ENCODE assay signal across 18 cellular contexts in genomic region chr14:82449926-82450325, GRCh38.
DNase-seq lines count a peak whose midpoint lies in the region; ATAC-seq lines count a peak whose summit lies in the region.
"Had no signal": no experiment of that assay in that cellular context is flagged by ENCODE, and none has a peak within 500 bp of the region (broad histone marks: within the 10 kb centered on the region; RNA-seq: fewer than 3 reads in every experiment).

No MANE protein-coding gene starts in this region.

- no peaks in the 10 kb centered on the region for H3K79me1 ChIP-seq in mesendoderm (ENCODE audit: low read length)

- no peak overlapping the region for H3K18ac ChIP-seq in mesendoderm (ENCODE audit: low read length)

- H3K4me1 ChIP-seq in adipocyte (ENCODE audit: control insufficient read depth, insufficient read depth, low read length) (peaks cover 14% of the 10 kb centered on the region), mesendoderm (ENCODE audit: control insufficient read depth, low read depth, low read length) (no peaks in the 10 kb centered on the region)
- H3K4me1 ChIP-seq: BE2C had no signal

- H2AK5ac ChIP-seq in mesendoderm (ENCODE audit: low read length): no peak overlapping the region

- H4K8ac ChIP-seq in mesendoderm (ENCODE audit: low read depth, low read length): no peak overlapping the region

- no peaks in the 10 kb centered on the region for H3K9me3 ChIP-seq in adipocyte (ENCODE audit: control insufficient read depth, low read length)
- H3K9me3 ChIP-seq: BE2C had no signal

- H3K4ac ChIP-seq in mesendoderm (ENCODE audit: low read depth, low read length): no peak overlapping the region

- H3K36me3 ChIP-seq in adipocyte (ENCODE audit: control insufficient read depth, insufficient read depth, low read length, severe bottlenecking): no peaks in the 10 kb centered on the region
- no peaks in the 10 kb centered on the region for H3K36me3 ChIP-seq in mesendoderm (ENCODE audit: control insufficient read depth, insufficient read depth, low read length)
- H3K36me3 ChIP-seq: BE2C had no signal

- DNase-seq in NCI-H446 treated with DMSO at 0.1 percent for 48 hours (lab: John Stamatoyannopoulos, UW) (peak; percentile 21), adipocyte (ENCODE audit: low read depth) (no peak), mesendoderm (peak; percentile 10), GM03348 (ENCODE audit: low spot score) (no peak), SW480 (ENCODE audit: low spot score) (no peak)
- DNase-seq: ACHN; BE2C; C1 segment of cervical spinal cord; CD4-positive, CD25-positive, alpha-beta regulatory T cell; CD8-positive, alpha-beta memory T cell; COR-L47; DMS 273 treated with DMSO at 0.1 percent for 48 hours; DMS53; DND-41; EL; HCEC 1CT had no signal

- no peak overlapping the region for H3K27ac ChIP-seq in mesendoderm (ENCODE audit: low read depth, low read length)

- no peaks in the 10 kb centered on the region for H3K79me2 ChIP-seq in mesendoderm (ENCODE audit: control insufficient read depth, insufficient read depth, low read length)

- no CpG with 5 or more reads among the region's 4 CpGs for WGBS in mesendoderm (ENCODE audit: extremely low coverage, insufficient coverage, low lambda C conversion rate)

- H3K56ac ChIP-seq in mesendoderm (ENCODE audit: low read length): no peak overlapping the region

- H3K23ac ChIP-seq in mesendoderm (ENCODE audit: low read length): no peak overlapping the region

- H2BK5ac ChIP-seq in mesendoderm (ENCODE audit: low read length): no peak overlapping the region

- ATAC-seq in GM19455 (IDR thresholded peaks at IDR 0.05; ENCODE audit: unreplicated experiment): no peak
- ATAC-seq: GM23338 had no signal

- H3K9ac ChIP-seq in adipocyte (ENCODE audit: low read length) (no peak overlapping the region), mesendoderm (ENCODE audit: low read length) (no peak overlapping the region)

- no peak overlapping the region for H2BK15ac ChIP-seq in mesendoderm (replicated peaks; ENCODE audit: low read depth)

- H2BK120ac ChIP-seq in mesendoderm (ENCODE audit: low read depth, low read length): no peak overlapping the region

- H3K4me3 ChIP-seq in adipocyte (ENCODE audit: low read length) (peak overlapping the region; percentile 11), mesendoderm (ENCODE audit: low read length) (no peak overlapping the region)
- H3K4me3 ChIP-seq: GM23338 had no signal

- no peak overlapping the region for H3K4me2 ChIP-seq in mesendoderm (ENCODE audit: low read length)
- H3K4me2 ChIP-seq: GM23338 had no signal

- H3K27me3 ChIP-seq in adipocyte (replicated peaks; ENCODE audit: control insufficient read depth, insufficient read depth, low read length): no peaks in the 10 kb centered on the region
- H3K27me3 ChIP-seq in mesendoderm (ENCODE audit: insufficient read depth, low read length, poor library complexity): no peaks in the 10 kb centered on the region
- H3K27me3 ChIP-seq: BE2C had no signal

- H4K5ac ChIP-seq in mesendoderm (ENCODE audit: low read length): no peak overlapping the region

Comparison
In these comparisons a context has a peak if more than half of its experiments do, and no peak if none do; other contexts are left out.
1. DNase-seq: peak in NCI-H446 treated with DMSO at 0.1 percent for 48 hours (single experiment) and mesendoderm (single experiment); none in adipocyte (single experiment), GM03348 (single experiment) and SW480 (single experiment).